Comparison of ENCODE assay signal across 12 cellular contexts in the genomic region with DNA sequence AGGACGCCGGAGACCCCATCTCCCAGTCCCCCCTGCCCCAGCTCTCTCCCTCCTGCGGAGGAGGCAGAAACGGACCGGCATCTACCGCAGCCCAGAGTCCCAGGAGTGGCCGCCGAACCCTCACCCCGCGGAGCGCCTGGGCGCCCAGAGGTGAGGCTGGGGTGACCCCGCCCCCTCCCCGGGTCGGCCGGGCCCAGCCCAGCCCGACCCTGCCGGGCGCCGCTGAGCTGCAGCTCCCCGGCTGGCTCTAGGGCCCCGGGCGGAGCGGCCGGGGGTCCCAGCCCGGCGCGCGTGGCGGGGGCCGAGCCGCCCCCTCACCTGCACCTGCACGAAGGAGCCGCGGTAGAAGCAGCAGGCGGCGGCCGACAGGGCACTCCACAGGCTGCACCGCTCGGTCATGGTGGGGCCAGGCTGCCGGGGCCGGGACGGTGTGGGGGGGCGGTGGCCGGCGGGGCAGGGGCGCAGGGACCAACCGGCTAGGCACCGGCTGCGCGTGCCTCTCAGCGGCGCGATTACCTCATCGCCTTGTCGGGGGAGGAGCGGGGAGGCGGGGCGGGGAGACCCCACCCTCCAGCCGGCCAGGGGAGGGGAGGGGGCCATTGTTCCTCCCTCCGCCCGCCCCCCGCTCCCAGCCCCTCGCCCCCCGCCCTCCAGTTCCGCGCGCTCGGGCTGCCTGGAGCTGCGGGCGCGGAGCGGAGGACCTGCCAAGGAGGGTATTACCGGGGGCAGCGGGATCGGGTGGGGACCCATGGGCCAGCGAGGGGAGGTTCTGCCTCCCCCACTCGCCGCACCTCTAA. TPM values are rescaled to one million over a fixed set of nuclear protein-coding genes. Genes with fewer than 3 reads are reported as not detected.
DNase-seq lines count a peak whose midpoint lies in the region; ATAC-seq and TF ChIP-seq lines count a peak whose summit lies in the region.
"Had no signal": no experiment of that assay in that cellular context is flagged by ENCODE, and none has a peak within 500 bp of the region (broad histone marks: within the 10 kb centered on the region; RNA-seq: fewer than 3 reads in every experiment).

No MANE protein-coding gene starts in this region.

- TF ChIP-seq CTCF in H9 (conservative IDR thresholded peaks at IDR 0.05) (no peak), gastroesophageal sphincter (IDR thresholded peaks at IDR 0.05) (no peak)

- no peak overlapping the region for H3K27ac ChIP-seq in H9 (ENCODE audit: insufficient read length, low read depth, low read length)
- H3K27ac ChIP-seq in gastroesophageal sphincter: peak overlapping the region in 2 of 4 donors; percentile 35 to 47
- peak overlapping the region; percentile 24 for H3K27ac ChIP-seq in neuronal stem cell (replicated peaks; ENCODE audit: low read length)

- peak overlapping the region; percentile 83; the same call in 1 of the 2 replicates for H3K14ac ChIP-seq in H9 (ENCODE audit: insufficient read depth, low read length)
- no peak overlapping the region for H3K14ac ChIP-seq in neuronal stem cell (ENCODE audit: low read length)

- no peak overlapping the region for H2AK5ac ChIP-seq in H9 (ENCODE audit: insufficient read length, low read length)
- H2AK5ac ChIP-seq in neuronal stem cell (ENCODE audit: low read depth, low read length): peak overlapping the region; percentile 36

- H3T11ph ChIP-seq in H9 (ENCODE audit: low read length): no peak overlapping the region

- H3K36me3 Mint-ChIP-seq in H9 (ENCODE audit: insufficient read depth in 1 of 3, low read depth in 3 of 3): peaks cover 0 to 6% (median 0%) of the 10 kb centered on the region in 3 experiments; a peak in 1 of 7 replicates

- H3K4me2 ChIP-seq in H9 (ENCODE audit: insufficient read depth, insufficient read length, low read length) (peak overlapping the region; percentile 49), neuronal stem cell (ENCODE audit: insufficient read depth, low read length, poor library complexity, severe bottlenecking) (peak overlapping the region; percentile 100)

- H2BK120ac ChIP-seq in H9 (ENCODE audit: low read depth, low read length, poor library complexity, severe bottlenecking) (no peak overlapping the region), neuronal stem cell (ENCODE audit: low read depth, low read length) (no peak overlapping the region)

- H3K18ac ChIP-seq in H9 (ENCODE audit: insufficient read length, low read depth, low read length) (no peak overlapping the region), neuronal stem cell (ENCODE audit: low read length) (peak overlapping the region; percentile 87)

- H3K56ac ChIP-seq in H9 (ENCODE audit: insufficient read length, low read depth, low read length): no peak overlapping the region

- H3K23me2 ChIP-seq in H9 (ENCODE audit: insufficient read length, low read depth, low read length, poor library complexity, severe bottlenecking): peaks cover 6% of the 10 kb centered on the region

- H2BK5ac ChIP-seq in H9 (ENCODE audit: insufficient read length, low read length) (no peak overlapping the region), neuronal stem cell (ENCODE audit: low read length) (peak overlapping the region; percentile 85)

- H3K79me2 ChIP-seq in H9 (ENCODE audit: insufficient read depth, low read length): no peaks in the 10 kb centered on the region

- no peak overlapping the region for H3K4ac ChIP-seq in H9 (ENCODE audit: low read depth, low read length)
- no peak overlapping the region for H3K4ac ChIP-seq in neuronal stem cell (ENCODE audit: low read length)

- H4K91ac ChIP-seq in H9 (ENCODE audit: insufficient read length, low read depth, low read length) (no peak overlapping the region), neuronal stem cell (ENCODE audit: low read depth, low read length, poor library complexity) (no peak overlapping the region)

- peak overlapping the region; percentile 64 to 82 for H3K4me3 Mint-ChIP-seq in H9
- H3K4me3 Mint-ChIP-seq: activated B cell treated with CpG ODN at 0.5 μM for 24 hours had no signal

- no CpG with 5 or more reads among the region's 79 CpGs for WGBS in H9 (ENCODE audit: extremely low coverage, insufficient read length, low lambda C conversion rate)
- WGBS in gastroesophageal sphincter (ENCODE audit: low coverage in 1 of 2), 2 donors: no CpG with 5 or more reads among the region's 79 CpGs
- no CpG with 5 or more reads among the region's 79 CpGs for WGBS in neuronal stem cell (ENCODE audit: extremely low coverage in 2 of 2, insufficient read length in 2 of 2, insufficient replicate concordance in 1 of 2), 2 donors

- no peaks in the 10 kb centered on the region for H3K9me3 ChIP-seq in H9 (ENCODE audit: control insufficient read depth, low read depth, low read length)
- no peaks in the 10 kb centered on the region for H3K9me3 ChIP-seq in gastroesophageal sphincter
- H3K9me3 ChIP-seq in neuronal stem cell (replicated peaks in 1 of 2; ENCODE audit: control insufficient read depth in 2 of 2, insufficient read depth in 1 of 2, low read depth in 1 of 2, low read length in 2 of 2): no peaks in the 10 kb centered on the region

- H2BK12ac ChIP-seq in H9 (ENCODE audit: insufficient read length, low read depth, low read length) (no peak overlapping the region), neuronal stem cell (ENCODE audit: low read length) (no peak overlapping the region)

- peak; percentile 82 for DNase-seq in H9
- peak; percentile 81 for DNase-seq in NCI-H345 (lab: John Stamatoyannopoulos, UW)
- peak; percentile 77 for DNase-seq in neuronal stem cell (ENCODE audit: low spot score)
- no peak for DNase-seq in middle frontal gyrus (ENCODE audit: extremely low spot score, low spot score)
- DNase-seq: activated B cell treated with CpG ODN at 0.5 μM for 24 hours, RPMI8226, small intestine had no signal

- H3K23ac ChIP-seq in H9 (ENCODE audit: insufficient read length, low read depth, low read length): no peak overlapping the region
- H3K23ac ChIP-seq in neuronal stem cell (ENCODE audit: low read depth, low read length, poor library complexity): peak overlapping the region; percentile 47

- H3K9ac ChIP-seq in H9 (ENCODE audit: extremely low read depth, insufficient read length, low read length): no peak overlapping the region
- H3K9ac ChIP-seq in neuronal stem cell (ENCODE audit: low read depth, low read length, poor library complexity): peak overlapping the region; percentile 67

- no peaks in the 10 kb centered on the region for H4K20me1 ChIP-seq in H9 (ENCODE audit: control insufficient read depth, insufficient read depth, insufficient read length)

- H3K79me1 ChIP-seq in H9 (ENCODE audit: insufficient read depth, low read depth, low read length, poor library complexity, severe bottlenecking) (no peaks in the 10 kb centered on the region), neuronal stem cell (ENCODE audit: low read depth, low read length) (no peaks in the 10 kb centered on the region)

- H4K8ac ChIP-seq in H9 (replicated peaks; ENCODE audit: insufficient read length, low read depth, low read length) (no peak overlapping the region), neuronal stem cell (ENCODE audit: low read depth, low read length) (no peak overlapping the region)

- peak; percentile 14 for ATAC-seq in gastroesophageal sphincter
- no peak for ATAC-seq in GM21786 (IDR thresholded peaks at IDR 0.05; ENCODE audit: unreplicated experiment)
- no peak for ATAC-seq in GM21423 (IDR thresholded peaks at IDR 0.05; ENCODE audit: unreplicated experiment)

- no peak overlapping the region for H2BK15ac ChIP-seq in H9 (ENCODE audit: low read depth, low read length)
- no peak overlapping the region for H2BK15ac ChIP-seq in neuronal stem cell (ENCODE audit: low read length)

- H3K36me3 ChIP-seq in gastroesophageal sphincter (peaks cover 0 to 16% of the 10 kb centered on the region in 2 donors), neuronal stem cell (replicated peaks in 1 of 2; ENCODE audit: control insufficient read depth in 2 of 2, insufficient read depth in 2 of 2, low read length in 2 of 2) (no peaks in the 10 kb centered on the region)

- no peak overlapping the region for H2BK20ac ChIP-seq in H9 (ENCODE audit: low read depth, low read length, poor library complexity, severe bottlenecking)

- H2AFZ ChIP-seq in H9 (ENCODE audit: low read length) (no peak overlapping the region), neuronal stem cell (ENCODE audit: low read length) (peak overlapping the region; percentile 92)

- H3K4me1 ChIP-seq in H9 (ENCODE audit: insufficient read depth, low read length) (peaks cover 3% of the 10 kb centered on the region; the same call in 1 of the 2 replicates), gastroesophageal sphincter (peaks cover 0 to 22% (median 12%) of the 10 kb centered on the region in 3 donors), neuronal stem cell (ENCODE audit: control insufficient read depth in 2 of 2, insufficient read depth in 1 of 2, low read depth in 1 of 2, low read length in 2 of 2) (peaks cover 2 to 4% of the 10 kb centered on the region in 2 donors)

- TF ChIP-seq POLR2A in gastroesophageal sphincter (IDR thresholded peaks at IDR 0.05): no peak

- H4K5ac ChIP-seq in H9 (ENCODE audit: insufficient read length, low read depth, low read length): no peak overlapping the region

- H3K4me3 ChIP-seq in gastroesophageal sphincter (peak overlapping the region in 1 of 2 donors; percentile 24), neuronal stem cell (ENCODE audit: low read length in 2 of 2) (peak overlapping the region; percentile 39 to 85)

- no peaks in the 10 kb centered on the region for H3K9me3 Mint-ChIP-seq in H9
- H3K9me3 Mint-ChIP-seq: activated B cell treated with CpG ODN at 0.5 μM for 24 hours had no signal

- peaks cover 52% of the 10 kb centered on the region for H3K27me3 Mint-ChIP-seq in H9 (ENCODE audit: low read depth)
- H3K27me3 Mint-ChIP-seq: activated B cell treated with CpG ODN at 0.5 μM for 24 hours had no signal

- peaks cover 3 to 6% of the 10 kb centered on the region in 2 experiments; a peak in 2 of 4 replicates for H3K4me1 Mint-ChIP-seq in H9
- H3K4me1 Mint-ChIP-seq: activated B cell treated with CpG ODN at 0.5 μM for 24 hours had no signal

- H3K27ac Mint-ChIP-seq in H9: no peak overlapping the region
- H3K27ac Mint-ChIP-seq: activated B cell treated with CpG ODN at 0.5 μM for 24 hours had no signal

- H3K27me3 ChIP-seq in H9 (ENCODE audit: insufficient read depth, low read length) (no peaks in the 10 kb centered on the region; the same call in 1 of the 2 replicates), gastroesophageal sphincter (peaks cover 73% of the 10 kb centered on the region), neuronal stem cell (ENCODE audit: control insufficient read depth in 3 of 3, insufficient read depth in 3 of 3, low read depth in 1 of 3, low read length in 3 of 3) (peaks cover 0 to 58% (median 3%) of the 10 kb centered on the region in 3 experiments)

- no peak for TF ChIP-seq EP300 in gastroesophageal sphincter (IDR thresholded peaks at IDR 0.05)

RNA-seq across cellular contexts. Expression of gene TOR2A, which starts 19.9 kb away (rescaled TPM):
- total RNA-seq in H9 (2021): 13.2 and 16.3 TPM in 2 replicates
- 1 to 10 TPM; 5.9 to 8.9 (median 7.6) TPM for total RNA-seq in gastroesophageal sphincter
- 16.4 TPM for polyA plus RNA-seq in neuronal stem cell (2013, experiment 1 of 2)
- polyA plus RNA-seq in neuronal stem cell (2013, experiment 2 of 2): 16.7 TPM

RNA-seq across cellular contexts. Expression of gene SH2D3C, which starts 23.5 kb away (rescaled TPM):
- total RNA-seq in H9 (2021) (1.3 and 1.7 TPM in 2 replicates), gastroesophageal sphincter (10 to 100 TPM in 1 of 4 donors, 1 to 10 TPM in 3; 6.1 to 12.1 (median 8.5) TPM)
- 2.8 TPM for polyA plus RNA-seq in neuronal stem cell (2013, experiment 1 of 2)
- polyA plus RNA-seq in neuronal stem cell (2013, experiment 2 of 2): 2.5 TPM
- total RNA-seq: bronchial epithelial cell had no signal

RNA-seq across cellular contexts. Expression of gene CDK9, which starts 30.9 kb away (rescaled TPM):
- total RNA-seq in H9 (2021) (85.7 and 87.8 TPM in 2 replicates), gastroesophageal sphincter (10 to 100 TPM; 81.8 to 92.8 (median 86.5) TPM)
- 29.1 TPM for polyA plus RNA-seq in neuronal stem cell (2013, experiment 1 of 2)
- polyA plus RNA-seq in neuronal stem cell (2013, experiment 2 of 2): 30.0 TPM

RNA-seq across cellular contexts. Expression of gene TTC16, which starts 39.1 kb away (rescaled TPM):
- total RNA-seq in H9 (2021) (not detected in 2 replicates), gastroesophageal sphincter (not detected)
- polyA plus RNA-seq in neuronal stem cell (2013, experiment 1 of 2): not detected
- not detected for polyA plus RNA-seq in neuronal stem cell (2013, experiment 2 of 2)
- total RNA-seq: activated B cell treated with CpG ODN at 0.5 μM for 24 hours, bronchial epithelial cell, mesenteric fat pad had no signal

RNA-seq across cellular contexts. Expression of gene PTRH1, which starts 39.5 kb away (rescaled TPM):
- total RNA-seq in H9 (2021): 10.6 and 10.9 TPM in 2 replicates
- total RNA-seq in gastroesophageal sphincter: 10 to 100 TPM in 3 of 4 donors, 1 to 10 TPM in 1; 8.7 to 19.3 (median 16.8) TPM
- polyA plus RNA-seq in neuronal stem cell (2013, experiment 1 of 2): 4.0 TPM
- polyA plus RNA-seq in neuronal stem cell (2013, experiment 2 of 2): 3.8 TPM
